18 cellular contexts compared by ENCODE assay signal in genomic region chr14:26088260-26088659, GRCh38.
"Had no signal": no experiment of that assay in that cellular context is flagged by ENCODE, and none has a peak within 500 bp of the region (broad histone marks: within the 10 kb centered on the region; RNA-seq: fewer than 3 reads in every experiment).

No MANE protein-coding gene starts in this region.

- H3K9me3 ChIP-seq: ascending aorta, breast epithelium, gastroesophageal sphincter, tibial artery, uterus had no signal

- H3K27me3 ChIP-seq: ascending aorta, breast epithelium, gastroesophageal sphincter, tibial artery, uterus had no signal

- ATAC-seq: activated CD4-positive, alpha-beta T cell treated with anti-CD3 and anti-CD28 coated beads for 36 hours; activated CD8-positive, alpha-beta memory T cell treated with anti-CD3 and anti-CD28 coated beads, Interleukin-2, amount 10 ng/mL, durations not matched to agents 7 days and 5 days; gastroesophageal sphincter; natural killer cell treated with Interleukin-12 subunit alpha and Interleukin-12 subunit beta and Interleukin-15 and Interleukin-18, amount 100 ng/mL, for 72 hours; stimulated activated naive B cell treated with anti-CD40 and anti-IgM and Interleukin-4, amounts not matched to agents 10 μg/mL and 1 μg/mL and 100 μg/mL, for 72 hours had no signal

- H3K36me3 Mint-ChIP-seq: activated CD4-positive, alpha-beta memory T cell treated with anti-CD3 and anti-CD28 coated beads for 36 hours; activated CD8-positive, alpha-beta memory T cell treated with anti-CD3 and anti-CD28 coated beads, Interleukin-2, amount 10 ng/mL, durations not matched to agents 7 days and 5 days; activated naive CD4-positive, alpha-beta T cell treated with anti-CD3 and anti-CD28 coated beads, Interleukin-2, amount 10 ng/mL, durations not matched to agents 7 days and 5 days; natural killer cell treated with Interleukin-12 subunit alpha and Interleukin-12 subunit beta and Interleukin-15 and Interleukin-18, amount 100 ng/mL, for 72 hours; stimulated activated naive B cell treated with anti-CD40 and anti-IgM and Interleukin-4, amounts not matched to agents 10 μg/mL and 1 μg/mL and 100 μg/mL, for 72 hours had no signal

- H3K4me3 Mint-ChIP-seq: activated CD4-positive, alpha-beta memory T cell treated with anti-CD3 and anti-CD28 coated beads for 36 hours; activated CD4-positive, alpha-beta T cell treated with anti-CD3 and anti-CD28 coated beads for 36 hours; activated CD8-positive, alpha-beta memory T cell treated with anti-CD3 and anti-CD28 coated beads, Interleukin-2, amount 10 ng/mL, durations not matched to agents 7 days and 5 days; activated naive CD4-positive, alpha-beta T cell treated with anti-CD3 and anti-CD28 coated beads, Interleukin-2, amount 10 ng/mL, durations not matched to agents 7 days and 5 days; natural killer cell treated with Interleukin-12 subunit alpha and Interleukin-12 subunit beta and Interleukin-15 and Interleukin-18, amount 100 ng/mL, for 72 hours; stimulated activated naive B cell treated with anti-CD40 and anti-IgM and Interleukin-4, amounts not matched to agents 10 μg/mL and 1 μg/mL and 100 μg/mL, for 72 hours had no signal

- H3K27ac Mint-ChIP-seq: activated CD4-positive, alpha-beta memory T cell treated with anti-CD3 and anti-CD28 coated beads for 36 hours; activated CD4-positive, alpha-beta T cell treated with anti-CD3 and anti-CD28 coated beads for 36 hours; activated CD8-positive, alpha-beta memory T cell treated with anti-CD3 and anti-CD28 coated beads, Interleukin-2, amount 10 ng/mL, durations not matched to agents 7 days and 5 days; activated naive CD4-positive, alpha-beta T cell treated with anti-CD3 and anti-CD28 coated beads, Interleukin-2, amount 10 ng/mL, durations not matched to agents 7 days and 5 days; natural killer cell treated with Interleukin-12 subunit alpha and Interleukin-12 subunit beta and Interleukin-15 and Interleukin-18, amount 100 ng/mL, for 72 hours; stimulated activated naive B cell treated with anti-CD40 and anti-IgM and Interleukin-4, amounts not matched to agents 10 μg/mL and 1 μg/mL and 100 μg/mL, for 72 hours had no signal

- H3K27me3 Mint-ChIP-seq: activated CD4-positive, alpha-beta memory T cell treated with anti-CD3 and anti-CD28 coated beads for 36 hours; activated CD4-positive, alpha-beta T cell treated with anti-CD3 and anti-CD28 coated beads for 36 hours; activated CD8-positive, alpha-beta memory T cell treated with anti-CD3 and anti-CD28 coated beads, Interleukin-2, amount 10 ng/mL, durations not matched to agents 7 days and 5 days; activated naive CD4-positive, alpha-beta T cell treated with anti-CD3 and anti-CD28 coated beads, Interleukin-2, amount 10 ng/mL, durations not matched to agents 7 days and 5 days; natural killer cell treated with Interleukin-12 subunit alpha and Interleukin-12 subunit beta and Interleukin-15 and Interleukin-18, amount 100 ng/mL, for 72 hours; stimulated activated naive B cell treated with anti-CD40 and anti-IgM and Interleukin-4, amounts not matched to agents 10 μg/mL and 1 μg/mL and 100 μg/mL, for 72 hours had no signal

- DNase-seq: activated CD4-positive, alpha-beta memory T cell treated with anti-CD3 and anti-CD28 coated beads for 36 hours; activated CD4-positive, alpha-beta T cell treated with anti-CD3 and anti-CD28 coated beads for 36 hours; activated CD8-positive, alpha-beta memory T cell treated with anti-CD3 and anti-CD28 coated beads, Interleukin-2, amount 10 ng/mL, durations not matched to agents 7 days and 5 days; activated naive CD4-positive, alpha-beta T cell treated with anti-CD3 and anti-CD28 coated beads, Interleukin-2, amount 10 ng/mL, durations not matched to agents 7 days and 5 days; activated T-cell treated with anti-CD3 and anti-CD28 coated beads, Interleukin-2, amount 50 U/mL, for 1 hour; erythroblast; nucleus accumbens; posterior cingulate gyrus; retina; stimulated activated CD4-positive, alpha-beta T cell treated with anti-CD3 and anti-CD28 coated beads, Interleukin-2, amount 100 ng/mL, for 48 hours; stimulated activated naive B cell treated with anti-CD40 and anti-IgM and Interleukin-4, amounts not matched to agents 10 μg/mL and 1 μg/mL and 100 μg/mL, for 72 hours; tibial artery; uterus; WERI-Rb-1 had no signal

- H3K27ac ChIP-seq: ascending aorta, breast epithelium, gastroesophageal sphincter, tibial artery, uterus, WERI-Rb-1 had no signal

- H3K4me1 ChIP-seq: ascending aorta, breast epithelium, gastroesophageal sphincter, tibial artery, uterus had no signal

- H3K4me1 Mint-ChIP-seq: activated CD4-positive, alpha-beta T cell treated with anti-CD3 and anti-CD28 coated beads for 36 hours; activated CD8-positive, alpha-beta memory T cell treated with anti-CD3 and anti-CD28 coated beads, Interleukin-2, amount 10 ng/mL, durations not matched to agents 7 days and 5 days; activated naive CD4-positive, alpha-beta T cell treated with anti-CD3 and anti-CD28 coated beads, Interleukin-2, amount 10 ng/mL, durations not matched to agents 7 days and 5 days; stimulated activated naive B cell treated with anti-CD40 and anti-IgM and Interleukin-4, amounts not matched to agents 10 μg/mL and 1 μg/mL and 100 μg/mL, for 72 hours had no signal
